8 cellular contexts compared by ENCODE assay signal in the genomic region with DNA sequence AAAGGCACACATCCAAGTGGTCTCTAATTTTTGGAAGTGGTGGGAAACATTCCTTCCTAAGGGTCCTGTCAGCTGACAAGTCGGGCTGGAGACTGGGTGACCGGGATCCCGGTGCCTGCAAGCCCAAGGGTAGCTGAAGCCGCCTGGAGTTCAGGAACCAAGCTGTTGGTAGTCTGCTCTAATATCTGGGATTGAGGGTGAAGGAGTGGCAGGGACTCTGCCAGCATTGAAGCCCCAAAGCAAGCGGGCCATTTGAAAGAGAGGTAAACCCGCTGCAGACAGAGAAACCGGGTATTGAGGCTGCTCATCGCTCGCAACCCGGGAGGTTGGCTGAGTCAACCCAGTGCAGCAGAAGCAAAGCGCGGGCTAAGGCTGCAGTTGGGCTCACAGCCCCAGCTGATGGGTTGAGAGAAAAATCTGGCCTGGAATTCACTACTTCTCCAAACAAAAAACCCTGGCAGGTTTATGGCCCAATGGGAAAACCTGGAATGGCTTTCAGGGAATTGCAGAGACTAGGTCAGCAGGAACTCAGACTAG. TPM values are rescaled to one million over a fixed set of nuclear protein-coding genes. Genes with fewer than 3 reads are reported as not detected.
DNase-seq lines count a peak whose midpoint lies in the region; ATAC-seq and TF ChIP-seq lines count a peak whose summit lies in the region.

No MANE protein-coding gene starts in this region.

- POLR2A ChIA-PET in activated CD8-positive, alpha-beta T cell treated with anti-CD3 and anti-CD28 coated beads for 36 hours (lab: Charles Lee): interaction anchor here (0.5 to 0.9 kb wide), 2 partner anchors 10 to 1227 kb away, joined by 3 to 4 read pairs; no protein-coding TSS in a partner anchor
- POLR2A ChIA-PET in activated CD8-positive, alpha-beta T cell treated with anti-CD3 and anti-CD28 coated beads, Interleukin-2, amount 10 ng/mL, durations not matched to agents 7 days and 5 days (lab: Charles Lee): no interaction called here

- intact Hi-C loops in activated CD8-positive, alpha-beta T cell treated with anti-CD3 and anti-CD28 coated beads for 36 hours (cut with micrococcal nuclease): no loop called here

- no peak overlapping the region for H3K4me3 Mint-ChIP-seq in activated CD8-positive, alpha-beta T cell treated with anti-CD3 and anti-CD28 coated beads for 36 hours
- H3K4me3 Mint-ChIP-seq in activated CD8-positive, alpha-beta T cell treated with anti-CD3 and anti-CD28 coated beads, Interleukin-2, amount 10 ng/mL, durations not matched to agents 7 days and 5 days: no peak overlapping the region

- H3K4me1 Mint-ChIP-seq in activated CD8-positive, alpha-beta T cell treated with anti-CD3 and anti-CD28 coated beads for 36 hours (ENCODE audit: low read depth): no peaks in the 10 kb centered on the region
- no peaks in the 10 kb centered on the region for H3K4me1 Mint-ChIP-seq in activated CD8-positive, alpha-beta T cell treated with anti-CD3 and anti-CD28 coated beads, Interleukin-2, amount 10 ng/mL, durations not matched to agents 7 days and 5 days (ENCODE audit: low read depth)

- CTCF ChIA-PET in activated CD8-positive, alpha-beta T cell treated with anti-CD3 and anti-CD28 coated beads for 36 hours (lab: Charles Lee): interaction anchor here (0.6 to 1.7 kb wide), 4 partner anchors 27 to 185 kb away, joined by 3 to 6 read pairs (median 3); no protein-coding TSS in a partner anchor
- CTCF ChIA-PET in activated CD8-positive, alpha-beta T cell treated with anti-CD3 and anti-CD28 coated beads, Interleukin-2, amount 10 ng/mL, durations not matched to agents 7 days and 5 days (lab: Charles Lee): no interaction called here

- DNase-seq in activated CD8-positive, alpha-beta T cell treated with anti-CD3 and anti-CD28 coated beads for 36 hours: peak; percentile 37
- no peak for DNase-seq in activated CD8-positive, alpha-beta T cell treated with anti-CD3 and anti-CD28 coated beads, Interleukin-2, amount 10 ng/mL, durations not matched to agents 7 days and 5 days
- peak; percentile 68 for DNase-seq in NCI-H2029 (lab: John Stamatoyannopoulos, UW)
- peak; percentile 22 for DNase-seq in activated T-cell treated with anti-CD3 and anti-CD28 coated beads for 48 hours (ENCODE audit: low read depth)
- peak; percentile 60 for DNase-seq in foreskin melanocyte
- DNase-seq in non-pigmented ciliary epithelial cell (ENCODE audit: low read depth): peak; percentile 59
- DNase-seq in GM13976 (ENCODE audit: low spot score): no peak
- DNase-seq in activated gamma-delta T cell treated with Interleukin-2 at 50 U/mL for 16 hours: no peak

- no peaks in the 10 kb centered on the region for H3K9me3 Mint-ChIP-seq in activated CD8-positive, alpha-beta T cell treated with anti-CD3 and anti-CD28 coated beads for 36 hours
- no peaks in the 10 kb centered on the region for H3K9me3 Mint-ChIP-seq in activated CD8-positive, alpha-beta T cell treated with anti-CD3 and anti-CD28 coated beads, Interleukin-2, amount 10 ng/mL, durations not matched to agents 7 days and 5 days (ENCODE audit: insufficient read depth)

- in situ Hi-C loops in GM13976 (cut with MboI; ENCODE audit: low sequenced_read_pairs, unreplicated experiment): no loop called here

- peaks cover 42% of the 10 kb centered on the region for H3K27me3 Mint-ChIP-seq in activated CD8-positive, alpha-beta T cell treated with anti-CD3 and anti-CD28 coated beads for 36 hours
- H3K27me3 Mint-ChIP-seq in activated CD8-positive, alpha-beta T cell treated with anti-CD3 and anti-CD28 coated beads, Interleukin-2, amount 10 ng/mL, durations not matched to agents 7 days and 5 days (ENCODE audit: low read depth): peaks cover 58% of the 10 kb centered on the region

- TF ChIP-seq CTCF in activated CD8-positive, alpha-beta T cell treated with anti-CD3 and anti-CD28 coated beads for 36 hours (IDR thresholded peaks at IDR 0.05): no peak
- TF ChIP-seq CTCF in GM13976 (IDR thresholded peaks at IDR 0.05; ENCODE audit: borderline replicate concordance, control extremely low read depth, extremely low read depth, insufficient read depth, missing control alignments): no peak

- no peak overlapping the region for H3K27ac Mint-ChIP-seq in activated CD8-positive, alpha-beta T cell treated with anti-CD3 and anti-CD28 coated beads for 36 hours
- no peak overlapping the region for H3K27ac Mint-ChIP-seq in activated CD8-positive, alpha-beta T cell treated with anti-CD3 and anti-CD28 coated beads, Interleukin-2, amount 10 ng/mL, durations not matched to agents 7 days and 5 days

- no peaks in the 10 kb centered on the region for H3K36me3 Mint-ChIP-seq in activated CD8-positive, alpha-beta T cell treated with anti-CD3 and anti-CD28 coated beads for 36 hours (ENCODE audit: low read depth)
- no peaks in the 10 kb centered on the region for H3K36me3 Mint-ChIP-seq in activated CD8-positive, alpha-beta T cell treated with anti-CD3 and anti-CD28 coated beads, Interleukin-2, amount 10 ng/mL, durations not matched to agents 7 days and 5 days (ENCODE audit: low read depth)

- peak; percentile 62 for ATAC-seq in activated CD8-positive, alpha-beta T cell treated with anti-CD3 and anti-CD28 coated beads for 36 hours
- ATAC-seq in activated CD8-positive, alpha-beta T cell treated with anti-CD3 and anti-CD28 coated beads, Interleukin-2, amount 10 ng/mL, durations not matched to agents 7 days and 5 days: no peak

RNA-seq across cellular contexts. Expression of a gene that starts 28.2 kb away (rescaled TPM):
- 10 to 100 TPM in 1 of 2 experiments, 1 to 10 TPM in 1; 9.0 to 11.5 TPM for total RNA-seq in activated CD8-positive, alpha-beta T cell treated with anti-CD3 and anti-CD28 coated beads for 36 hours
- total RNA-seq in activated CD8-positive, alpha-beta T cell treated with anti-CD3 and anti-CD28 coated beads, Interleukin-2, amount 10 ng/mL, durations not matched to agents 7 days and 5 days: 10 to 100 TPM; 15.1 to 16.8 TPM

Comparison
In these comparisons a context has a peak if more than half of its experiments do, and no peak if none do; other contexts are left out.
1. DNase-seq: peak in activated CD8-positive, alpha-beta T cell treated with anti-CD3 and anti-CD28 coated beads for 36 hours (single experiment), NCI-H2029 (single experiment), activated T-cell treated with anti-CD3 and anti-CD28 coated beads for 48 hours (single experiment), foreskin melanocyte (single experiment) and non-pigmented ciliary epithelial cell (single experiment); none in activated CD8-positive, alpha-beta T cell treated with anti-CD3 and anti-CD28 coated beads, Interleukin-2, amount 10 ng/mL, durations not matched to agents 7 days and 5 days (single experiment), GM13976 (single experiment) and activated gamma-delta T cell treated with Interleukin-2 at 50 U/mL for 16 hours (single experiment).